Comparison of ENCODE assay signal across 19 cellular contexts in genomic region chr7:24702674-24703235, GRCh38. TPM values are rescaled to one million over a fixed set of nuclear protein-coding genes. Genes with fewer than 3 reads are reported as not detected.
A peak's percentile ranks its signal among the peaks of the same experiment; 100 is the strongest.
DNase-seq lines count a peak whose midpoint lies in the region; ATAC-seq, FAIRE-seq and TF ChIP-seq lines count a peak whose summit lies in the region.
"Had no signal": no experiment of that assay in that cellular context is flagged by ENCODE, and none has a peak within 500 bp of the region (broad histone marks: within the 10 kb centered on the region; RNA-seq: fewer than 3 reads in every experiment).

No MANE protein-coding gene starts in this region.

- H3K9ac ChIP-seq in adipocyte (ENCODE audit: low read length): no peak overlapping the region

- no peak for TF ChIP-seq CTCF in foreskin fibroblast (IDR thresholded peaks at IDR 0.05; ENCODE audit: low read depth, low read length)

- no peaks in the 10 kb centered on the region for H3K9me3 ChIP-seq in adipocyte (ENCODE audit: control insufficient read depth, low read length)
- H3K9me3 ChIP-seq: heart left ventricle, prostate gland, testis had no signal

- ATAC-seq in left cardiac atrium (peak; percentile 23 to 33), GM19351 (IDR thresholded peaks at IDR 0.05; ENCODE audit: unreplicated experiment) (no peak), GM19452 (IDR thresholded peaks at IDR 0.05; ENCODE audit: unreplicated experiment) (no peak)
- ATAC-seq: natural killer cell had no signal

- H3K36me3 ChIP-seq in adipocyte (ENCODE audit: control insufficient read depth, insufficient read depth, low read length, severe bottlenecking): peaks cover 3% of the 10 kb centered on the region
- H3K36me3 ChIP-seq: heart left ventricle, prostate gland had no signal

- H3K4me1 ChIP-seq in adipocyte (ENCODE audit: control insufficient read depth, insufficient read depth, low read length): peaks cover 58% of the 10 kb centered on the region
- H3K4me1 ChIP-seq: prostate gland had no signal

- H3K27me3 ChIP-seq in adipocyte (replicated peaks; ENCODE audit: control insufficient read depth, insufficient read depth, low read length): no peaks in the 10 kb centered on the region
- H3K27me3 ChIP-seq: heart left ventricle, testis had no signal

- intact Hi-C loops in left cardiac atrium (cut with DNase I) (no loop called here), cardiac septum (cut with DNase I) (no loop called here)

- DNase-seq in left cardiac atrium: no peak
- DNase-seq in cardiac septum (ENCODE audit: low spot score): no peak
- peak; percentile 62 for DNase-seq in adipocyte (ENCODE audit: low read depth)
- peak; percentile 16 to 62 for DNase-seq in foreskin fibroblast
- no peak for DNase-seq in GM19239 (ENCODE audit: insufficient read length, low spot score)
- no peak for DNase-seq in T-helper 1 cell
- DNase-seq: activated naive CD4-positive, alpha-beta T cell treated with anti-CD3 and anti-CD28 coated beads for 36 hours; DMS53; erythroblast; heart left ventricle; immature natural killer cell; natural killer cell; NCI-H146; testis had no signal

- FAIRE-seq in GM19239 (lab: Jason Lieb, UNC): no peak

- H3K4me3 ChIP-seq in adipocyte (ENCODE audit: low read length): no peak overlapping the region
- H3K4me3 ChIP-seq in foreskin fibroblast (ENCODE audit: low read depth in 1 of 2, low read length in 2 of 2): no peak overlapping the region
- H3K4me3 ChIP-seq: dorsolateral prefrontal cortex, heart left ventricle, lung, prostate gland, testis had no signal

RNA-seq across cellular contexts. Expression of gene GSDME, which starts 54.5 kb away (rescaled TPM):
- 1 to 10 TPM; 6.4 to 8.6 TPM for total RNA-seq in left cardiac atrium
- 7.5 TPM for total RNA-seq in cardiac septum

Comparison
In these comparisons a context has a peak if more than half of its experiments do, and no peak if none do; other contexts are left out.
1. ATAC-seq: peak in left cardiac atrium (2 of 2); none in GM19351 (single experiment) and GM19452 (single experiment).
2. DNase-seq: peak in adipocyte (single experiment) and foreskin fibroblast (2 of 2); none in left cardiac atrium (single experiment), cardiac septum (single experiment), GM19239 (single experiment) and T-helper 1 cell (0 of 5).